In genomic region chr18:74378179-74378682, GRCh38 we compare ENCODE assay signal across 11 cellular contexts.
DNase-seq lines count a peak whose midpoint lies in the region; ATAC-seq and TF ChIP-seq lines count a peak whose summit lies in the region.
"Had no signal": no experiment of that assay in that cellular context is flagged by ENCODE, and none has a peak within 500 bp of the region (broad histone marks: within the 10 kb centered on the region; RNA-seq: fewer than 3 reads in every experiment).

No MANE protein-coding gene starts in this region.

- TF ChIP-seq CTCF in GM12865 (IDR thresholded peaks at IDR 0.05; ENCODE audit: insufficient read depth, low read depth, low read length, missing control alignments) (no peak), osteoblast (IDR thresholded peaks at IDR 0.05; ENCODE audit: extremely low read depth, low read depth, low read length) (no peak), brain microvascular endothelial cell (IDR thresholded peaks at IDR 0.05; ENCODE audit: low read depth, low read length, missing control alignments) (no peak)

- H4K20me1 ChIP-seq in osteoblast (ENCODE audit: insufficient read depth, low read length), result no peaks in the 10 kb centered on the region

- H3K27ac ChIP-seq in osteoblast (ENCODE audit: low read depth, low read length) (no peak overlapping the region), brain microvascular endothelial cell (no peak overlapping the region)
- H3K27ac ChIP-seq: VCaP had no signal

- ATAC-seq in HG03280 (IDR thresholded peaks at IDR 0.05; ENCODE audit: unreplicated experiment), result peak; percentile 54
- no peak for ATAC-seq in GM21367 (IDR thresholded peaks at IDR 0.05; ENCODE audit: unreplicated experiment)

- DNase-seq in GM12865 (ENCODE audit: low read depth), result peak; percentile 12
- no peak for DNase-seq in activated T-helper 2 cell treated with anti-CD3 and anti-CD28 coated beads, Interferon-gamma antibody, Interleukin-2, Interleukin-4, amounts not matched to agents 10 μg/mL and 5 μg/mL and 100 μg/mL, durations not matched to agents 14 hours and 24 hours and 36 hours (ENCODE audit: low spot score)
- DNase-seq in osteoblast (ENCODE audit: insufficient read length, low spot score, missing footprints), result peak; percentile 85
- DNase-seq in brain microvascular endothelial cell, result no peak
- DNase-seq in SHP77 treated with DMSO at 0.1 percent for 48 hours (lab: John Stamatoyannopoulos, UW), result no peak
- no peak for DNase-seq in NCI-H2196 (lab: John Stamatoyannopoulos, UW; ENCODE audit: unreplicated experiment)
- DNase-seq: NCI-H1694 treated with DMSO at 0.1 percent for 48 hours, retina had no signal

- H2AFZ ChIP-seq in osteoblast (ENCODE audit: low read length), result peak overlapping the region; percentile 28

- H3K4me3 Mint-ChIP-seq in activated T-helper 2 cell treated with anti-CD3 and anti-CD28 coated beads, Interferon-gamma antibody, Interleukin-2, Interleukin-4, amounts not matched to agents 10 μg/mL and 5 μg/mL and 100 μg/mL, durations not matched to agents 14 hours and 24 hours and 36 hours (ENCODE audit: low read depth), result peak overlapping the region; percentile 24

- no peaks in the 10 kb centered on the region for H3K9me3 Mint-ChIP-seq in activated T-helper 2 cell treated with anti-CD3 and anti-CD28 coated beads, Interferon-gamma antibody, Interleukin-2, Interleukin-4, amounts not matched to agents 10 μg/mL and 5 μg/mL and 100 μg/mL, durations not matched to agents 14 hours and 24 hours and 36 hours

- H3K4me1 ChIP-seq in osteoblast (ENCODE audit: insufficient read depth, low read length), result peaks cover 9% of the 10 kb centered on the region

- peaks cover 42% of the 10 kb centered on the region for H3K4me1 Mint-ChIP-seq in activated T-helper 2 cell treated with anti-CD3 and anti-CD28 coated beads, Interferon-gamma antibody, Interleukin-2, Interleukin-4, amounts not matched to agents 10 μg/mL and 5 μg/mL and 100 μg/mL, durations not matched to agents 14 hours and 24 hours and 36 hours (ENCODE audit: low read depth)

- peak overlapping the region; percentile 45 for H3K4me2 ChIP-seq in osteoblast (ENCODE audit: insufficient read depth, low read length)

- H3K27me3 ChIP-seq in osteoblast (ENCODE audit: insufficient read depth, low read length), result peaks cover 2% of the 10 kb centered on the region
- no peaks in the 10 kb centered on the region for H3K27me3 ChIP-seq in brain microvascular endothelial cell (replicated peaks)

- in situ Hi-C loops in brain microvascular endothelial cell (cut with HindIII; ENCODE audit: low pct_ligation_motif_present, low sequenced_read_pairs), result no loop called here

- no peaks in the 10 kb centered on the region for H3K36me3 Mint-ChIP-seq in activated T-helper 2 cell treated with anti-CD3 and anti-CD28 coated beads, Interferon-gamma antibody, Interleukin-2, Interleukin-4, amounts not matched to agents 10 μg/mL and 5 μg/mL and 100 μg/mL, durations not matched to agents 14 hours and 24 hours and 36 hours (ENCODE audit: low read depth)

- H3K27me3 Mint-ChIP-seq in activated T-helper 2 cell treated with anti-CD3 and anti-CD28 coated beads, Interferon-gamma antibody, Interleukin-2, Interleukin-4, amounts not matched to agents 10 μg/mL and 5 μg/mL and 100 μg/mL, durations not matched to agents 14 hours and 24 hours and 36 hours (ENCODE audit: low read depth), result peaks cover 9% of the 10 kb centered on the region

- no peaks in the 10 kb centered on the region for H3K79me2 ChIP-seq in osteoblast (ENCODE audit: insufficient read depth, low read length)

- H3K4me3 ChIP-seq in GM12865 (ENCODE audit: low read depth, low read length) (no peak overlapping the region), osteoblast (ENCODE audit: insufficient read depth, low read length) (no peak overlapping the region), brain microvascular endothelial cell (ENCODE audit: low read depth, low read length) (no peak overlapping the region)

- H3K9me3 ChIP-seq in osteoblast (ENCODE audit: low read depth, low read length), result no peaks in the 10 kb centered on the region

- intact Hi-C loops in activated T-helper 2 cell treated with anti-CD3 and anti-CD28 coated beads, Interferon-gamma antibody, Interleukin-2, Interleukin-4, amounts not matched to agents 10 μg/mL and 5 μg/mL and 100 μg/mL, durations not matched to agents 14 hours and 24 hours and 36 hours (cut with micrococcal nuclease), result loop anchor here (10.0 kb wide), 1 partner anchor 837 kb away; the partner anchor contains the start of gene TSHZ1

- H3K36me3 ChIP-seq in osteoblast (ENCODE audit: insufficient read depth, low read length) (no peaks in the 10 kb centered on the region), brain microvascular endothelial cell (replicated peaks) (no peaks in the 10 kb centered on the region)

- H3K27ac Mint-ChIP-seq in activated T-helper 2 cell treated with anti-CD3 and anti-CD28 coated beads, Interferon-gamma antibody, Interleukin-2, Interleukin-4, amounts not matched to agents 10 μg/mL and 5 μg/mL and 100 μg/mL, durations not matched to agents 14 hours and 24 hours and 36 hours, result peak overlapping the region; percentile 28

Comparison
In these comparisons a context has a peak if more than half of its experiments do, and no peak if none do; other contexts are left out.
1. DNase-seq: peak in GM12865 (single experiment) and osteoblast (single experiment); none in activated T-helper 2 cell treated with anti-CD3 and anti-CD28 coated beads, Interferon-gamma antibody, Interleukin-2, Interleukin-4, amounts not matched to agents 10 μg/mL and 5 μg/mL and 100 μg/mL, durations not matched to agents 14 hours and 24 hours and 36 hours (single experiment), brain microvascular endothelial cell (single experiment), SHP77 treated with DMSO at 0.1 percent for 48 hours (single experiment) and NCI-H2196 (single experiment).